ENCODE assay signal across 18 cellular contexts in the genomic region with DNA sequence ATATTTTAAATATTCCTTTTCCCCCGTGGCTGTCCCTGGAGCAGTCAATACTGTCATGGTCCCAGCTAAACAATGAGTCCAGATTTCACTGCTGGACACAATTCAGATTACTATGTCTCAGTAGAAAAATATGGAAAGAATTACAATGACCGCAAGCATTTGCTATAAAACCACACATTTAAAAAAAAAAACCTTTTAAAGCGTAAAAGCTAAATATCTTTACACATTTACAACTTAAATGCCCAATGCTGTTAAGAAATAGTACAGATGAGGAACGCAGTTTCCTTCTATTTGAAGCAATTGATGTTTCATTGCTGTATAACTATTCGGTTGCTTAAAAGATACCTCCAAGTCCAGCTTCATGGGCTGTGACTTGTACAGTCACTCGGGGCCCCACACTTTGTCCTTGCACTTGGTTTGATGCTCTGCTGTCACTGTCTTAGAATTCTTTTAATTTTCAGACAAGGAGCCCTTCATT.
DNase-seq lines count a peak whose midpoint lies in the region; ATAC-seq and TF ChIP-seq lines count a peak whose summit lies in the region.
"Had no signal": no experiment of that assay in that cellular context is flagged by ENCODE, and none has a peak within 500 bp of the region (broad histone marks: within the 10 kb centered on the region; RNA-seq: fewer than 3 reads in every experiment).

No MANE protein-coding gene starts in this region.

- no peak overlapping the region for H4K5ac ChIP-seq in mesendoderm (ENCODE audit: low read length)

- H3K4me3 ChIP-seq in ACC112 (ENCODE audit: low read depth, low read length), result peak overlapping the region; percentile 38
- no peak overlapping the region for H3K4me3 ChIP-seq in breast epithelium
- H3K4me3 ChIP-seq in mesendoderm (ENCODE audit: low read length), result no peak overlapping the region
- H3K4me3 ChIP-seq: BLaER1, prostate gland, suprapubic skin had no signal

- intact Hi-C loops in breast epithelium (cut with DNase I; ENCODE audit: low total_unique reads), result no loop called here

- H3K27me3 ChIP-seq in ACC112 (ENCODE audit: insufficient read depth, low read length) (no peaks in the 10 kb centered on the region), breast epithelium (no peaks in the 10 kb centered on the region), mesendoderm (ENCODE audit: insufficient read depth, low read length, poor library complexity) (no peaks in the 10 kb centered on the region)
- H3K27me3 ChIP-seq: BLaER1, suprapubic skin had no signal

- H4K8ac ChIP-seq in mesendoderm (ENCODE audit: low read depth, low read length), result no peak overlapping the region

- no peak for TF ChIP-seq POLR2A in breast epithelium (IDR thresholded peaks at IDR 0.05)

- TF ChIP-seq CTCF in breast epithelium (IDR thresholded peaks at IDR 0.05), result no peak

- H2AFZ ChIP-seq in ACC112 (ENCODE audit: low read length, unreplicated experiment), result peak overlapping the region; percentile 54

- H3K4me2 ChIP-seq in mesendoderm (ENCODE audit: low read length), result no peak overlapping the region
- H3K4me2 ChIP-seq: BLaER1, KMS-11 had no signal

- ATAC-seq in HG02623 (IDR thresholded peaks at IDR 0.05; ENCODE audit: unreplicated experiment) (no peak), GM21723 (IDR thresholded peaks at IDR 0.05; ENCODE audit: unreplicated experiment) (no peak)
- ATAC-seq: left lobe of liver had no signal

- no peaks in the 10 kb centered on the region for H3K9me3 ChIP-seq in breast epithelium
- H3K9me3 ChIP-seq: BLaER1, prostate gland, suprapubic skin had no signal

- H3K23ac ChIP-seq in mesendoderm (ENCODE audit: low read length), result no peak overlapping the region

- H2BK15ac ChIP-seq in mesendoderm (replicated peaks; ENCODE audit: low read depth), result peak overlapping the region; percentile 98

- no peak overlapping the region for H2BK5ac ChIP-seq in mesendoderm (ENCODE audit: low read length)

- H3K18ac ChIP-seq in mesendoderm (ENCODE audit: low read length), result no peak overlapping the region

- H3K4me1 ChIP-seq in ACC112 (ENCODE audit: control insufficient read depth, insufficient read depth, low read length, unreplicated experiment), result peaks cover 33% of the 10 kb centered on the region
- no peaks in the 10 kb centered on the region for H3K4me1 ChIP-seq in breast epithelium
- H3K4me1 ChIP-seq in mesendoderm (ENCODE audit: control insufficient read depth, low read depth, low read length), result no peaks in the 10 kb centered on the region
- H3K4me1 ChIP-seq: prostate gland had no signal

- H3K27ac ChIP-seq in ACC112 (ENCODE audit: low read depth, low read length) (peak overlapping the region; percentile 81), breast epithelium (peak overlapping the region; percentile 34 to 41), mesendoderm (ENCODE audit: low read depth, low read length) (no peak overlapping the region)
- H3K27ac ChIP-seq: BLaER1, KMS-11, prostate gland, suprapubic skin had no signal

- H3K9ac ChIP-seq in mesendoderm (ENCODE audit: low read length), result no peak overlapping the region
- H3K9ac ChIP-seq: BLaER1, KMS-11 had no signal

- H2AK5ac ChIP-seq in mesendoderm (ENCODE audit: low read length), result no peak overlapping the region

- H3K56ac ChIP-seq in mesendoderm (ENCODE audit: low read length), result peak overlapping the region; percentile 2

- peak; percentile 30 for DNase-seq in HS-27A (ENCODE audit: low read depth)
- DNase-seq in breast epithelium (ENCODE audit: low spot score in 2 of 2), result no peak
- DNase-seq in mesendoderm, result no peak
- no peak for DNase-seq in amygdala (lab: John Stamatoyannopoulos, UW)
- no peak for DNase-seq in activated CD4-positive, CD25-positive, alpha-beta regulatory T cell treated with anti-CD3 and anti-CD28 coated beads, Interleukin-2, amount 50 U/mL, for 72 hours
- DNase-seq: activated CD4-positive, alpha-beta T cell treated with anti-CD3 and anti-CD28 coated beads, Interleukin-2, amount 50 U/mL, for 4 hours; activated effector memory CD4-positive, alpha-beta T cell treated with anti-CD3 and anti-CD28 coated beads, Interleukin-2, amount 50 U/mL, for 16 hours; cortex of kidney; NCI-H2029; T-helper 1 cell had no signal

- no peaks in the 10 kb centered on the region for H3K79me1 ChIP-seq in mesendoderm (ENCODE audit: low read length)

- peak overlapping the region; percentile 27 for H3K4ac ChIP-seq in mesendoderm (ENCODE audit: low read depth, low read length)

- WGBS in mesendoderm (ENCODE audit: extremely low coverage, insufficient coverage, low lambda C conversion rate), result 100% methylated on average over 1 of the region's 6 CpGs

- H2BK120ac ChIP-seq in mesendoderm (ENCODE audit: low read depth, low read length), result peak overlapping the region; percentile 88

- H3K36me3 ChIP-seq in ACC112 (ENCODE audit: insufficient read depth, low read length), result no peaks in the 10 kb centered on the region
- H3K36me3 ChIP-seq in breast epithelium, result no peaks in the 10 kb centered on the region
- no peaks in the 10 kb centered on the region for H3K36me3 ChIP-seq in mesendoderm (ENCODE audit: control insufficient read depth, insufficient read depth, low read length)
- H3K36me3 ChIP-seq: BLaER1, prostate gland, suprapubic skin had no signal

- H3K79me2 ChIP-seq in ACC112 (ENCODE audit: control insufficient read depth, insufficient read depth, low read length, unreplicated experiment) (no peaks in the 10 kb centered on the region), mesendoderm (ENCODE audit: control insufficient read depth, insufficient read depth, low read length) (no peaks in the 10 kb centered on the region)
